In the genomic region with DNA sequence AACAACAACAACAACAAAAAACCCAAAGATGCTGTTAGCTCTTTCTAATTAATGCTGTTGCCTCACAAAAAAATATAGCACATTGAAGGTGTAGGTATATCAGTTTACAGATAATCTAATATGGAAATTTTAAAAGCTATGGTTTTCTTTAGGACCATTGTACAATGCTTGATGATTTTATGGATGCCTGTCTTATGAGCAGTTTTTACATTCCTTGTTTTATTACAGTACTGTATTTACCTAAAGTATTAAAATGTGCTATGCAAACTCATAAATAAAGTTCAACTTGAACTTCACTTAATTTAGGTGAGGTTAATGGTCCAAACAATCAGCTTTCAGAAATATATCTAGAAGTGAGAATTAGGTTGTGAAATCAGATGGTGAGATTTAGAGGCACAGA, we compare ENCODE assay signal across 33 cellular contexts.
"Had no signal": no experiment of that assay in that cellular context is flagged by ENCODE, and none has a peak within 500 bp of the region (broad histone marks: within the 10 kb centered on the region; RNA-seq: fewer than 3 reads in every experiment).

No MANE protein-coding gene starts in this region.

- H3K27me3 ChIP-seq: adrenal gland, ascending aorta, body of pancreas, brain microvascular endothelial cell, breast epithelium, cardiac muscle cell had no signal

- H3K36me3 ChIP-seq: adrenal gland, ascending aorta, brain microvascular endothelial cell, breast epithelium had no signal

- H3K4me1 ChIP-seq: adrenal gland, ascending aorta, body of pancreas, breast epithelium had no signal

- ATAC-seq: activated naive CD4-positive, alpha-beta T cell treated with anti-CD3 and anti-CD28 coated beads, Interleukin-2, amount 50 U/mL, for 72 hours; activated naive CD8-positive, alpha-beta T cell treated with anti-CD3 and anti-CD28 coated beads, Interleukin-2, amount 50 U/mL, for 24 hours; activated T-cell treated with anti-CD3 and anti-CD28 coated beads, Interleukin-2, amount 50 U/mL, for 4 hours; activated T-cell treated with anti-CD3 and anti-CD28 coated beads, Interleukin-2, amount 50 U/mL, for 72 hours; activated T-helper 17 cell treated with anti-CD3 and anti-CD28 coated beads, Interleukin-2, amount 50 U/mL, for 72 hours; body of pancreas had no signal

- H3K9me3 ChIP-seq: adrenal gland, ascending aorta, body of pancreas had no signal

- H3K4me3 ChIP-seq: adrenal gland, ascending aorta, body of pancreas, breast epithelium, cardiac muscle cell had no signal

- H3K27ac ChIP-seq: adrenal gland, ascending aorta, body of pancreas, brain microvascular endothelial cell, breast epithelium, cardiac muscle cell had no signal

- DNase-seq: activated effector memory CD4-positive, alpha-beta T cell treated with anti-CD3 and anti-CD28 coated beads, Interleukin-2, amount 50 U/mL, for 16 hours; activated effector memory CD4-positive, alpha-beta T cell treated with Interleukin-2 at 50 U/mL for 16 hours; activated gamma-delta T cell; activated gamma-delta T cell treated with Interleukin-2 at 50 U/mL for 16 hours; activated naive CD4-positive, alpha-beta T cell; activated naive CD4-positive, alpha-beta T cell treated with anti-CD3 and anti-CD28 coated beads for 36 hours; activated naive CD4-positive, alpha-beta T cell treated with anti-CD3 and anti-CD28 coated beads, Interleukin-2, amount 10 ng/mL, durations not matched to agents 7 days and 5 days; activated naive CD4-positive, alpha-beta T cell treated with anti-CD3 and anti-CD28 coated beads, Interleukin-2, amount 50 U/mL, for 16 hours; activated naive CD4-positive, alpha-beta T cell treated with Interleukin-2 at 50 U/mL for 16 hours; activated naive CD8-positive, alpha-beta T cell treated with anti-CD3 and anti-CD28 coated beads for 36 hours; activated naive CD8-positive, alpha-beta T cell treated with anti-CD3 and anti-CD28 coated beads, Interleukin-2, amount 10 ng/mL, durations not matched to agents 7 days and 5 days; activated naive CD8-positive, alpha-beta T cell treated with anti-CD3 and anti-CD28 coated beads, Interleukin-2, amount 50 U/mL, for 24 hours; activated T-cell treated with anti-CD3 and anti-CD28 coated beads, Interleukin-2, amount 50 U/mL, for 24 hours; activated T-cell treated with anti-CD3 and anti-CD28 coated beads, Interleukin-2, amount 50 U/mL, for 4 hours; activated T-cell treated with anti-CD3 and anti-CD28 coated beads, Interleukin-2, amount 50 U/mL, for 48 hours; activated T-cell treated with anti-CD3 and anti-CD28 coated beads, Interleukin-2, amount 50 U/mL, for 72 hours; adrenal gland; amniotic stem cell; amygdala; anterior cingulate cortex; aorta; body of pancreas; brain microvascular endothelial cell; caudate nucleus; central memory CD4-positive, alpha-beta T cell; cerebellar nuclear complex had no signal

- FAIRE-seq: astrocyte, bronchial epithelial cell had no signal
